In genomic region chr3:49689046-49689886, GRCh38 we compare ENCODE assay signal across 1 cellular context.
TF ChIP-seq lines count a peak whose summit lies in the region.

MST1 (minus strand) TSS chr3:49689474; CDS start chr3:49688691, 783 bp downstream.
RNF123 (plus strand) TSS chr3:49689557; CDS start chr3:49691166, 1,609 bp downstream.

TF ChIP-seq in HEK293, 187 proteins besides CTCF, POLR2A, EP300 and RAD21 (continued from another document):
- TF ChIP-seq KLF17 (tag by site-specific recombination; IDR thresholded peaks at IDR 0.05): 0 out of 2 replicates have a peak, but pooled peaks have one; percentile 55
- TF ChIP-seq, protein P1, sequence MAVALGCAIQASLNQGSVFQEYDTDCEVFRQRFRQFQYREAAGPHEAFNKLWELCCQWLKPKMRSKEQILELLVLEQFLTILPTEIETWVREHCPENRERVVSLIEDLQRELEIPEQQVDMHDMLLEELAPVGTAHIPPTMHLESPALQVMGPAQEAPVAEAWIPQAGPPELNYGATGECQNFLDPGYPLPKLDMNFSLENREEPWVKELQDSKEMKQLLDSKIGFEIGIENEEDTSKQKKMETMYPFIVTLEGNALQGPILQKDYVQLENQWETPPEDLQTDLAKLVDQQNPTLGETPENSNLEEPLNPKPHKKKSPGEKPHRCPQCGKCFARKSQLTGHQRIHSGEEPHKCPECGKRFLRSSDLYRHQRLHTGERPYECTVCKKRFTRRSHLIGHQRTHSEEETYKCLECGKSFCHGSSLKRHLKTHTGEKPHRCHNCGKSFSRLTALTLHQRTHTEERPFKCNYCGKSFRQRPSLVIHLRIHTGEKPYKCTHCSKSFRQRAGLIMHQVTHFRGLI (tag by site-specific recombination; IDR thresholded peaks at IDR 0.05): peak; percentile 88
- 0 out of 2 replicates have a peak, but pooled peaks have one; percentile 26 for TF ChIP-seq SP3 (tag by site-specific recombination; IDR thresholded peaks at IDR 0.05)
- TF ChIP-seq KLF9 (tag by site-specific recombination; IDR thresholded peaks at IDR 0.05; ENCODE audit: low read depth): peak; percentile 30; the same call in 1 of the 2 replicates
- TF ChIP-seq ZNF391 (tag by site-specific recombination; IDR thresholded peaks at IDR 0.05; ENCODE audit: borderline replicate concordance, low read depth): 0 out of 2 replicates have a peak, but pooled peaks have one; percentile 32
- TF ChIP-seq GLIS1 (tag by site-specific recombination; IDR thresholded peaks at IDR 0.05): 0 out of 2 replicates have a peak, but pooled peaks have one; percentile 11
- peak; percentile 71; the same call in 1 of the 2 replicates for TF ChIP-seq ZSCAN30 (tag by site-specific recombination; IDR thresholded peaks at IDR 0.05)
- TF ChIP-seq GLIS2 (tag by site-specific recombination; IDR thresholded peaks at IDR 0.05): peak; percentile 72
- TF ChIP-seq ZNF266 (tag by site-specific recombination; IDR thresholded peaks at IDR 0.05; ENCODE audit: low read depth): no peak
- TF ChIP-seq, protein P2, sequence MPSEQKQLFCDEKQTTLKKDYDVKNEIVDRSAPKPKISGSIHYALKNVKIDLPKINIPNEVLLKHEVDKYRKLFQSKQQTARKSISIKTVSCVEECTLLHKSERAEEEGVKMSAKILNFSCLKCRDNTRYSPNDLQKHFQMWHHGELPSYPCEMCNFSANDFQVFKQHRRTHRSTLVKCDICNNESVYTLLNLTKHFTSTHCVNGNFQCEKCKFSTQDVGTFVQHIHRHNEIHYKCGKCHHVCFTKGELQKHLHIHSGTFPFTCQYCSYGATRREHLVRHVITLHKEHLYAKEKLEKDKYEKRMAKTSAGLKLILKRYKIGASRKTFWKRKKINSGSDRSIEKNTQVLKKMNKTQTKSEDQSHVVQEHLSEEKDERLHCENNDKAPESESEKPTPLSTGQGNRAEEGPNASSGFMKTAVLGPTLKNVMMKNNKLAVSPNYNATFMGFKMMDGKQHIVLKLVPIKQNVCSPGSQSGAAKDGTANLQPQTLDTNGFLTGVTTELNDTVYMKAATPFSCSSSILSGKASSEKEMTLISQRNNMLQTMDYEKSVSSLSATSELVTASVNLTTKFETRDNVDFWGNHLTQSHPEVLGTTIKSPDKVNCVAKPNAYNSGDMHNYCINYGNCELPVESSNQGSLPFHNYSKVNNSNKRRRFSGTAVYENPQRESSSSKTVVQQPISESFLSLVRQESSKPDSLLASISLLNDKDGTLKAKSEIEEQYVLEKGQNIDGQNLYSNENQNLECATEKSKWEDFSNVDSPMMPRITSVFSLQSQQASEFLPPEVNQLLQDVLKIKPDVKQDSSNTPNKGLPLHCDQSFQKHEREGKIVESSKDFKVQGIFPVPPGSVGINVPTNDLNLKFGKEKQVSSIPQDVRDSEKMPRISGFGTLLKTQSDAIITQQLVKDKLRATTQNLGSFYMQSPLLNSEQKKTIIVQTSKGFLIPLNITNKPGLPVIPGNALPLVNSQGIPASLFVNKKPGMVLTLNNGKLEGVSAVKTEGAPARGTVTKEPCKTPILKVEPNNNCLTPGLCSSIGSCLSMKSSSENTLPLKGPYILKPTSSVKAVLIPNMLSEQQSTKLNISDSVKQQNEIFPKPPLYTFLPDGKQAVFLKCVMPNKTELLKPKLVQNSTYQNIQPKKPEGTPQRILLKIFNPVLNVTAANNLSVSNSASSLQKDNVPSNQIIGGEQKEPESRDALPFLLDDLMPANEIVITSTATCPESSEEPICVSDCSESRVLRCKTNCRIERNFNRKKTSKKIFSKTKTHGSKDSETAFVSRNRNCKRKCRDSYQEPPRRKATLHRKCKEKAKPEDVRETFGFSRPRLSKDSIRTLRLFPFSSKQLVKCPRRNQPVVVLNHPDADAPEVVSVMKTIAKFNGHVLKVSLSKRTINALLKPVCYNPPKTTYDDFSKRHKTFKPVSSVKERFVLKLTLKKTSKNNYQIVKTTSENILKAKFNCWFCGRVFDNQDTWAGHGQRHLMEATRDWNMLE (tag by site-specific recombination; conservative IDR thresholded peaks at IDR 0.05; ENCODE audit: low read depth): peak; percentile 29; the same call in 1 of the 2 replicates
- peak; percentile 53 for TF ChIP-seq ZFHX2 (tag by site-specific recombination; conservative IDR thresholded peaks at IDR 0.05)
- no peak for TF ChIP-seq KLF10 (tag by site-specific recombination; IDR thresholded peaks at IDR 0.05)
- peak; percentile 96 for TF ChIP-seq ZBTB11 (tag by site-specific recombination; conservative IDR thresholded peaks at IDR 0.05; ENCODE audit: low read depth)
- TF ChIP-seq, protein P3, sequence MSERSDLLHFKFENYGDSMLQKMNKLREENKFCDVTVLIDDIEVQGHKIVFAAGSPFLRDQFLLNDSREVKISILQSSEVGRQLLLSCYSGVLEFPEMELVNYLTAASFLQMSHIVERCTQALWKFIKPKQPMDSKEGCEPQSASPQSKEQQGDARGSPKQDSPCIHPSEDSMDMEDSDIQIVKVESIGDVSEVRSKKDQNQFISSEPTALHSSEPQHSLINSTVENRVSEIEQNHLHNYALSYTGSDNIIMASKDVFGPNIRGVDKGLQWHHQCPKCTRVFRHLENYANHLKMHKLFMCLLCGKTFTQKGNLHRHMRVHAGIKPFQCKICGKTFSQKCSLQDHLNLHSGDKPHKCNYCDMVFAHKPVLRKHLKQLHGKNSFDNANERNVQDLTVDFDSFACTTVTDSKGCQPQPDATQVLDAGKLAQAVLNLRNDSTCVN (tag by site-specific recombination; optimal IDR thresholded peaks at IDR 0.05): peak; percentile 96
- TF ChIP-seq ZNF2 (tag by site-specific recombination; IDR thresholded peaks at IDR 0.05): no peak
- no peak for TF ChIP-seq ZBTB21 (tag by site-specific recombination; IDR thresholded peaks at IDR 0.05)
- TF ChIP-seq, protein P4, sequence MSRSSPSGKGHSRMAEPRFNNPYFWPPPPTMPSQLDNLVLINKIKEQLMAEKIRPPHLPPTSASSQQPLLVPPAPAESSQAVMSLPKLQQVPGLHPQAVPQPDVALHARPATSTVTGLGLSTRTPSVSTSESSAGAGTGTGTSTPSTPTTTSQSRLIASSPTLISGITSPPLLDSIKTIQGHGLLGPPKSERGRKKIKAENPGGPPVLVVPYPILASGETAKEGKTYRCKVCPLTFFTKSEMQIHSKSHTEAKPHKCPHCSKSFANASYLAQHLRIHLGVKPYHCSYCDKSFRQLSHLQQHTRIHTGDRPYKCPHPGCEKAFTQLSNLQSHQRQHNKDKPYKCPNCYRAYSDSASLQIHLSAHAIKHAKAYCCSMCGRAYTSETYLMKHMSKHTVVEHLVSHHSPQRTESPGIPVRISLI (tag by site-specific recombination; IDR thresholded peaks at IDR 0.05): no peak
- TF ChIP-seq ZNF785 (tag by site-specific recombination; IDR thresholded peaks at IDR 0.05): 0 out of 2 replicates have a peak, but pooled peaks have one; percentile 30
- TF ChIP-seq, protein P5, sequence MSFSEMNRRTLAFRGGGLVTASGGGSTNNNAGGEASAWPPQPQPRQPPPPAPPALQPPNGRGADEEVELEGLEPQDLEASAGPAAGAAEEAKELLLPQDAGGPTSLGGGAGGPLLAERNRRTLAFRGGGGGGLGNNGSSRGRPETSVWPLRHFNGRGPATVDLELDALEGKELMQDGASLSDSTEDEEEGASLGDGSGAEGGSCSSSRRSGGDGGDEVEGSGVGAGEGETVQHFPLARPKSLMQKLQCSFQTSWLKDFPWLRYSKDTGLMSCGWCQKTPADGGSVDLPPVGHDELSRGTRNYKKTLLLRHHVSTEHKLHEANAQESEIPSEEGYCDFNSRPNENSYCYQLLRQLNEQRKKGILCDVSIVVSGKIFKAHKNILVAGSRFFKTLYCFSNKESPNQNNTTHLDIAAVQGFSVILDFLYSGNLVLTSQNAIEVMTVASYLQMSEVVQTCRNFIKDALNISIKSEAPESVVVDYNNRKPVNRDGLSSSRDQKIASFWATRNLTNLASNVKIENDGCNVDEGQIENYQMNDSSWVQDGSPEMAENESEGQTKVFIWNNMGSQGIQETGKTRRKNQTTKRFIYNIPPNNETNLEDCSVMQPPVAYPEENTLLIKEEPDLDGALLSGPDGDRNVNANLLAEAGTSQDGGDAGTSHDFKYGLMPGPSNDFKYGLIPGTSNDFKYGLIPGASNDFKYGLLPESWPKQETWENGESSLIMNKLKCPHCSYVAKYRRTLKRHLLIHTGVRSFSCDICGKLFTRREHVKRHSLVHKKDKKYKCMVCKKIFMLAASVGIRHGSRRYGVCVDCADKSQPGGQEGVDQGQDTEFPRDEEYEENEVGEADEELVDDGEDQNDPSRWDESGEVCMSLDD (tag by site-specific recombination; IDR thresholded peaks at IDR 0.05): no peak
- peak; percentile 42 for TF ChIP-seq ZNF600 (tag by site-specific recombination; IDR thresholded peaks at IDR 0.05)
- peak; percentile 76; the same call in 1 of the 2 replicates for TF ChIP-seq ZNF324 (tag by site-specific recombination; IDR thresholded peaks at IDR 0.05)
